In genomic region chr1:27430903-27431653, GRCh38 we compare ENCODE assay signal across 8 cellular contexts. TPM values are rescaled to one million over a fixed set of nuclear protein-coding genes. Genes with fewer than 3 reads are reported as not detected.
A peak's percentile ranks its signal among the peaks of the same experiment; 100 is the strongest.
DNase-seq lines count a peak whose midpoint lies in the region; ATAC-seq, FAIRE-seq and TF ChIP-seq lines count a peak whose summit lies in the region.

No MANE protein-coding gene starts in this region.

- H3K27ac Mint-ChIP-seq in stimulated activated naive CD8-positive, alpha-beta T cell treated with anti-CD3 and anti-CD28 coated beads, Interleukin-15, Interleukin-2, amounts not matched to agents 100 ng/mL and 50 ng/mL, for 24 hours = peak overlapping the region; percentile 77
- peak overlapping the region; percentile 76 for H3K27ac Mint-ChIP-seq in memory B cell

- H3K27ac ChIP-seq in K562 (ENCODE audit: extremely low read depth, low read depth, low read length) = peak overlapping the region; percentile 52; the same call in 1 of the 3 replicates

- peaks cover 12% of the 10 kb centered on the region; the same call in 1 of the 2 replicates for H4K20me1 ChIP-seq in K562 (replicated peaks; ENCODE audit: control insufficient read depth, insufficient read depth, low read length)

- H3K9me3 ChIP-seq in K562 (replicated peaks; ENCODE audit: control insufficient read depth, insufficient read depth, low read depth, low read length) = no peaks in the 10 kb centered on the region

- peaks cover 94% of the 10 kb centered on the region for H3K79me2 ChIP-seq in K562 (ENCODE audit: control insufficient read depth, insufficient read depth, low read length)

- no peaks in the 10 kb centered on the region for H3K27me3 Mint-ChIP-seq in stimulated activated naive CD8-positive, alpha-beta T cell treated with anti-CD3 and anti-CD28 coated beads, Interleukin-15, Interleukin-2, amounts not matched to agents 100 ng/mL and 50 ng/mL, for 24 hours
- H3K27me3 Mint-ChIP-seq in memory B cell = no peaks in the 10 kb centered on the region

- no peak for DNase-seq in stimulated activated naive CD8-positive, alpha-beta T cell treated with anti-CD3 and anti-CD28 coated beads, Interleukin-15, Interleukin-2, amounts not matched to agents 100 U/mL and 50 U/mL, for 24 hours
- DNase-seq in K562 (ENCODE audit: extremely low read depth in 1 of 4, low spot score in 3 of 4) (peak in 3 of 4 experiments; percentile 24 to 51 (median 36)), memory B cell (ENCODE audit: low spot score in 2 of 2) (no peak), cortex of kidney (lab: John Stamatoyannopoulos, UW) (no peak), D721Med (ENCODE audit: insufficient read length, low spot score) (no peak)

- BruUV-seq in K562 (replicated peaks; lab: Mats Ljungman, UMichigan) = no TSS peak

- no peak overlapping the region for H2AFZ ChIP-seq in K562 (ENCODE audit: low read depth, low read length)

- POLR2A ChIA-PET in K562 (lab: Yijun Ruan, JAX) = interaction anchor here (0.6 to 3.4 kb wide), 6 partner anchors 15 to 490 kb away, joined by 3 to 17 read pairs (median 6); no protein-coding TSS in a partner anchor

- no peak overlapping the region for H3K4me3 Mint-ChIP-seq in stimulated activated naive CD8-positive, alpha-beta T cell treated with anti-CD3 and anti-CD28 coated beads, Interleukin-15, Interleukin-2, amounts not matched to agents 100 ng/mL and 50 ng/mL, for 24 hours
- H3K4me3 Mint-ChIP-seq in memory B cell = peak overlapping the region; percentile 60

- H3K4me2 ChIP-seq in K562 (ENCODE audit: insufficient read depth, low read length) = no peak overlapping the region

- no peak for TF ChIP-seq POLR2A in K562 (conservative IDR thresholded peaks at IDR 0.05)

- no peaks in the 10 kb centered on the region for H3K9me3 Mint-ChIP-seq in stimulated activated naive CD8-positive, alpha-beta T cell treated with anti-CD3 and anti-CD28 coated beads, Interleukin-15, Interleukin-2, amounts not matched to agents 100 ng/mL and 50 ng/mL, for 24 hours
- no peaks in the 10 kb centered on the region for H3K9me3 Mint-ChIP-seq in memory B cell

- in situ Hi-C loops in K562 (cut with MboI) = no loop called here

- no peak for ATAC-seq in stimulated activated naive CD8-positive, alpha-beta T cell treated with anti-CD3 and anti-CD28 coated beads, Interleukin-15, Interleukin-2, amounts not matched to agents 100 U/mL and 50 U/mL, for 24 hours
- ATAC-seq in K562 (peak; percentile 3; the same call in 1 of the 3 replicates), memory B cell (ENCODE audit: low read depth) (peak; percentile 26), GM18909 (IDR thresholded peaks at IDR 0.05; ENCODE audit: poor library complexity, unreplicated experiment) (no peak), GM21526 (IDR thresholded peaks at IDR 0.05; ENCODE audit: low FRiP score, unreplicated experiment) (no peak)

- TF ChIP-seq RAD21 in K562 (CRISPR knock-in tag; conservative IDR thresholded peaks at IDR 0.05 in 1 of 2, IDR thresholded peaks at IDR 0.05 in 1 of 2) = peak in 1 of 2 experiments; percentile 35; a peak in 2 of 4 replicates

- peaks cover 29% of the 10 kb centered on the region for H3K36me3 ChIP-seq in K562 (ENCODE audit: control insufficient read depth, insufficient read depth, low read length)

- 22% methylated on average over 1 of the region's 1 CpG for WGBS in K562 (ENCODE audit: insufficient coverage, low coverage, missing lambda C conversion rate)

- FAIRE-seq in K562 (lab: Jason Lieb, UNC) (no peak), D721Med (lab: Jason Lieb, UNC) (no peak)

- H3K36me3 Mint-ChIP-seq in stimulated activated naive CD8-positive, alpha-beta T cell treated with anti-CD3 and anti-CD28 coated beads, Interleukin-15, Interleukin-2, amounts not matched to agents 100 ng/mL and 50 ng/mL, for 24 hours (ENCODE audit: low read depth) = peaks cover 20% of the 10 kb centered on the region
- H3K36me3 Mint-ChIP-seq in memory B cell = peaks cover 6% of the 10 kb centered on the region

- TF ChIP-seq EP300 in K562 (IDR thresholded peaks at IDR 0.05; ENCODE audit: low read length) = no peak

- peak in 1 of 3 experiments; percentile 26; a peak in 2 of 6 replicates for TF ChIP-seq CTCF in K562 (IDR thresholded peaks at IDR 0.05 in 2 of 3, conservative IDR thresholded peaks at IDR 0.05 in 1 of 3; ENCODE audit: insufficient read depth in 2 of 3, low read depth in 1 of 3, low read length in 3 of 3)
- no peak for TF ChIP-seq CTCF in D721Med (IDR thresholded peaks at IDR 0.05; ENCODE audit: insufficient read depth, missing control alignments)

- no peaks in the 10 kb centered on the region for H3K27me3 ChIP-seq in K562 (ENCODE audit: control insufficient read depth in 2 of 2, insufficient read depth in 2 of 2, low read length in 2 of 2)

- peaks cover 21 to 72% of the 10 kb centered on the region in 2 experiments for H3K4me1 ChIP-seq in K562 (replicated peaks in 1 of 2; ENCODE audit: control insufficient read depth in 2 of 2, insufficient read depth in 2 of 2, low read length in 2 of 2)

- H3K9me1 ChIP-seq in K562 (ENCODE audit: control insufficient read depth, insufficient read depth, low read length) = peaks cover 13% of the 10 kb centered on the region

- H3K4me3 ChIP-seq in K562 = no peak overlapping the region

- peaks cover 92% of the 10 kb centered on the region for H3K4me1 Mint-ChIP-seq in stimulated activated naive CD8-positive, alpha-beta T cell treated with anti-CD3 and anti-CD28 coated beads, Interleukin-15, Interleukin-2, amounts not matched to agents 100 ng/mL and 50 ng/mL, for 24 hours (ENCODE audit: low read depth)
- peaks cover 55% of the 10 kb centered on the region for H3K4me1 Mint-ChIP-seq in memory B cell

- intact Hi-C loops in K562 (cut with micrococcal nuclease) = no loop called here

- CTCF ChIA-PET in K562 (lab: Yijun Ruan, JAX; ENCODE audit: low intra/inter-chr PET ratio) = no interaction called here

- H3K9ac ChIP-seq in K562 (ENCODE audit: insufficient read depth in 1 of 2, low read depth in 2 of 2, low read length in 2 of 2) = no peak overlapping the region

RNA-seq across cellular contexts. Expression of gene GPR3, which starts 38.7 kb away (rescaled TPM):
- total RNA-seq in K562 (2011; cell fraction: chromatin; rRNA removed; ENCODE audit: low replicate concordance) = 14.5 and 40.1 TPM in 2 replicates
- total RNA-seq in K562 (2011; cell fraction: nucleolus; rRNA removed) = 36.8 and 39.4 TPM in 2 replicates
- 27.8 and 27.9 TPM in 2 replicates for total RNA-seq in K562 (2011; cell fraction: nucleoplasm; rRNA removed)
- total RNA-seq in K562 (2014; rRNA removed) (3.7 and 6.2 TPM in 2 replicates), K562 (2014; rRNA removed; fragmentation: Illumina TruSeq; extraction: Trizol) (2.9 and 3.4 TPM in 2 replicates), K562 (2015; rRNA removed; fragmentation: Illumina TruSeq; extraction: Trizol) (3.5 and 3.7 TPM in 2 replicates), K562 (2021) (10.9 and 11.0 TPM in 2 replicates)
- polyA plus RNA-seq in K562 (2011; rRNA removed) (8.2 and 19.3 TPM in 2 replicates), K562 (2014; fragmentation: Illumina TruSeq; extraction: Trizol) (10.1 and 11.6 TPM in 2 replicates), K562 (2014; fragmentation: Nextera tagmentation; extraction: Ambion mirVana) (under 1 TPM; 0.24 to 0.59 TPM), K562 (2014; rRNA removed) (11.5 and 14.9 TPM in 2 replicates)
- 26.0 and 34.4 TPM in 2 replicates for polyA plus RNA-seq in K562 (2011; cell fraction: cytosol; rRNA removed)
- polyA plus RNA-seq in K562 (2011; cell fraction: nucleus; rRNA removed) = 68.2 and 75.5 TPM in 2 replicates
- polyA plus RNA-seq in K562 (2012) = 10.0 and 10.7 TPM in 2 replicates
- polyA minus RNA-seq in K562 (2011; rRNA and poly(A)+ RNA removed) = 8.0 and 9.3 TPM in 2 replicates
- 7.3 and 7.9 TPM in 2 replicates for polyA minus RNA-seq in K562 (2011; cell fraction: cytosol; rRNA and poly(A)+ RNA removed)
- 11.1 and 11.6 TPM in 2 replicates for polyA minus RNA-seq in K562 (2011; cell fraction: nucleus; rRNA and poly(A)+ RNA removed)

RNA-seq across cellular contexts. Expression of gene CD164L2, which starts 47.9 kb away (rescaled TPM):
- total RNA-seq in K562 (2011; cell fraction: chromatin; rRNA removed; ENCODE audit: low replicate concordance) = 2.6 and 7.4 TPM in 2 replicates
- total RNA-seq in K562 (2011; cell fraction: nucleolus; rRNA removed) = 5.0 and 5.4 TPM in 2 replicates
- 5.1 and 5.8 TPM in 2 replicates for total RNA-seq in K562 (2011; cell fraction: nucleoplasm; rRNA removed)
- total RNA-seq in K562 (2014; rRNA removed) = 0.29 and 0.45 TPM in 2 replicates
- total RNA-seq in K562 (2014; rRNA removed; fragmentation: Illumina TruSeq; extraction: Trizol) = 0.18 TPM in 1 of 2 replicates, not detected in the other
- total RNA-seq in K562 (2015; rRNA removed; fragmentation: Illumina TruSeq; extraction: Trizol) = 0.14 and 0.19 TPM in 2 replicates
- total RNA-seq in K562 (2021) = 0.49 and 0.72 TPM in 2 replicates
- polyA plus RNA-seq in K562 (2011; rRNA removed) = 0.92 and 2.8 TPM in 2 replicates
- 0.92 and 1.2 TPM in 2 replicates for polyA plus RNA-seq in K562 (2011; cell fraction: cytosol; rRNA removed)
- polyA plus RNA-seq in K562 (2011; cell fraction: nucleus; rRNA removed) = 15.3 and 19.6 TPM in 2 replicates
- 1.2 and 1.7 TPM in 2 replicates for polyA plus RNA-seq in K562 (2012)
- polyA plus RNA-seq in K562 (2014; fragmentation: Illumina TruSeq; extraction: Trizol) = 0.31 and 0.65 TPM in 2 replicates
- polyA plus RNA-seq in K562 (2014; fragmentation: Nextera tagmentation; extraction: Ambion mirVana) = under 1 TPM in 1 of 2 experiments, not detected in 1; 0.08 TPM
- 0.63 and 0.91 TPM in 2 replicates for polyA plus RNA-seq in K562 (2014; rRNA removed)
- polyA minus RNA-seq in K562 (2011; rRNA and poly(A)+ RNA removed) = 0.28 and 0.57 TPM in 2 replicates
- polyA minus RNA-seq in K562 (2011; cell fraction: cytosol; rRNA and poly(A)+ RNA removed) = not detected in 2 replicates
- polyA minus RNA-seq in K562 (2011; cell fraction: nucleus; rRNA and poly(A)+ RNA removed) = 1.1 and 2.4 TPM in 2 replicates

RNA-seq across cellular contexts. Expression of gene FCN3, which starts 56.5 kb away (rescaled TPM):
- total RNA-seq in K562 (2011; cell fraction: chromatin; rRNA removed; ENCODE audit: low replicate concordance) = not detected in 2 replicates
- total RNA-seq in K562 (2011; cell fraction: nucleolus; rRNA removed) = not detected in 2 replicates
- not detected in 2 replicates for total RNA-seq in K562 (2011; cell fraction: nucleoplasm; rRNA removed)
- total RNA-seq in K562 (2014; rRNA removed) (not detected in 2 replicates), K562 (2014; rRNA removed; fragmentation: Illumina TruSeq; extraction: Trizol) (not detected in 2 replicates), K562 (2015; rRNA removed; fragmentation: Illumina TruSeq; extraction: Trizol) (not detected in 2 replicates), K562 (2021) (0.31 and 0.49 TPM in 2 replicates)
- polyA plus RNA-seq in K562 (2011; rRNA removed) (0.15 TPM in 1 of 2 replicates, not detected in the other), K562 (2014; fragmentation: Illumina TruSeq; extraction: Trizol) (not detected in 2 replicates), K562 (2014; fragmentation: Nextera tagmentation; extraction: Ambion mirVana) (not detected), K562 (2014; rRNA removed) (not detected in 2 replicates)
- polyA plus RNA-seq in K562 (2011; cell fraction: cytosol; rRNA removed) = 0.06 TPM in 1 of 2 replicates, not detected in the other
- 0.35 TPM in 1 of 2 replicates, not detected in the other for polyA plus RNA-seq in K562 (2011; cell fraction: nucleus; rRNA removed)
- polyA plus RNA-seq in K562 (2012) = 0.21 TPM in 1 of 2 replicates, not detected in the other
- not detected in 2 replicates for polyA minus RNA-seq in K562 (2011; rRNA and poly(A)+ RNA removed)
- not detected in 2 replicates for polyA minus RNA-seq in K562 (2011; cell fraction: cytosol; rRNA and poly(A)+ RNA removed)
- not detected in 2 replicates for polyA minus RNA-seq in K562 (2011; cell fraction: nucleus; rRNA and poly(A)+ RNA removed)

RNA-seq across cellular contexts. Expression of gene WASF2, which starts 58.9 kb away (rescaled TPM):
- total RNA-seq in K562 (2011; cell fraction: chromatin; rRNA removed; ENCODE audit: low replicate concordance) = 60.7 and 84.8 TPM in 2 replicates
- 47.0 and 48.4 TPM in 2 replicates for total RNA-seq in K562 (2011; cell fraction: nucleolus; rRNA removed)
- 68.6 and 84.8 TPM in 2 replicates for total RNA-seq in K562 (2011; cell fraction: nucleoplasm; rRNA removed)
- total RNA-seq in K562 (2014; rRNA removed) (21.3 and 29.6 TPM in 2 replicates), K562 (2014; rRNA removed; fragmentation: Illumina TruSeq; extraction: Trizol) (31.2 and 40.7 TPM in 2 replicates), K562 (2015; rRNA removed; fragmentation: Illumina TruSeq; extraction: Trizol) (26.1 and 29.2 TPM in 2 replicates), K562 (2021) (139 and 163 TPM in 2 replicates)
- polyA plus RNA-seq in K562 (2011; rRNA removed) (41.5 and 104 TPM in 2 replicates), K562 (2014; fragmentation: Illumina TruSeq; extraction: Trizol) (109 and 115 TPM in 2 replicates), K562 (2014; fragmentation: Nextera tagmentation; extraction: Ambion mirVana) (1 to 10 TPM; 8.2 to 9.7 TPM), K562 (2014; rRNA removed) (51.3 and 56.8 TPM in 2 replicates)
- 45.0 and 57.5 TPM in 2 replicates for polyA plus RNA-seq in K562 (2011; cell fraction: cytosol; rRNA removed)
- 49.0 and 54.9 TPM in 2 replicates for polyA plus RNA-seq in K562 (2011; cell fraction: nucleus; rRNA removed)
- 84.9 and 101 TPM in 2 replicates for polyA plus RNA-seq in K562 (2012)
- polyA minus RNA-seq in K562 (2011; rRNA and poly(A)+ RNA removed) = 49.4 and 58.2 TPM in 2 replicates
- 68.3 and 88.6 TPM in 2 replicates for polyA minus RNA-seq in K562 (2011; cell fraction: cytosol; rRNA and poly(A)+ RNA removed)
- polyA minus RNA-seq in K562 (2011; cell fraction: nucleus; rRNA and poly(A)+ RNA removed) = 15.8 and 27.9 TPM in 2 replicates

Comparison
In these comparisons a context has a peak if more than half of its experiments do, and no peak if none do; other contexts are left out.
1. ATAC-seq: peak in K562 (single experiment) and memory B cell (single experiment); none in stimulated activated naive CD8-positive, alpha-beta T cell treated with anti-CD3 and anti-CD28 coated beads, Interleukin-15, Interleukin-2, amounts not matched to agents 100 U/mL and 50 U/mL, for 24 hours (single experiment), GM18909 (single experiment) and GM21526 (single experiment).
2. DNase-seq: peak in K562 (3 of 4); none in stimulated activated naive CD8-positive, alpha-beta T cell treated with anti-CD3 and anti-CD28 coated beads, Interleukin-15, Interleukin-2, amounts not matched to agents 100 U/mL and 50 U/mL, for 24 hours (single experiment), memory B cell (0 of 2), cortex of kidney (single experiment) and D721Med (single experiment).